ENCODE assay signal across 20 cellular contexts in the genomic region with DNA sequence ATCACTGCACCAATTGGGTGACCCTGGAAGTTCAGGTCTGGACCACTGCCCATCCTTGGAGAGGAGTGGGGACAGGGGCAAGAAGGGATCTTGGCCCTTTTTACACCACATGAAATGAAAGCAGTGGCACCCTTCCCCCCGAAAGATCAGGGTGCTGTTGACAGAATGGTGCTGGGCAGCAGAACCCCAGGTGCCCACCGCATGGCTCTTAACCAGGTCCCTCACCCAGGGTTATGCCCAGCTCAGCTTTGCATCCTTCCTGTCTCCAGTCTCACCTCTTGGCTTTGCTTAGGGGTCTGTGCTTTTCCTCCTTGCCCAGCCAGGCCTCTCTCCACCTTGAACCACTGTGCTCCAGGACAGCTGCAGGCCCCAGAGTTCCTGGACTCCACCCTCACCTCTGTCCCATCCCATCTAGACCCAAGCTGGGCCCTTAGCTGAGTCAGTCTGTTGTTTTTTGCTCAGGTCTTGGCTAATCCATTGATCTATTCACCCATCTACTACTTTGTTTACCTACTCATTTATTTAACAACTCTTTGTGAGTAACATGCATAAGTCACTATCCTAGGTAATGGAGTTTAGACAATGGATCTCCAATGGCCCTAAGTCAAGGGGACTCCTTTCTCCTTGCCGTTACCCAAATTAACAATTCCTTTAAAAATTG.
"Had no signal": no experiment of that assay in that cellular context is flagged by ENCODE, and none has a peak within 500 bp of the region (broad histone marks: within the 10 kb centered on the region; RNA-seq: fewer than 3 reads in every experiment).

No MANE protein-coding gene starts in this region.

- FAIRE-seq: astrocyte, RCC 7860 had no signal

- H3K27me3 ChIP-seq: cardiac muscle cell had no signal

- H3K4me2 ChIP-seq: KMS-11 had no signal

- H3K36me3 ChIP-seq: cardiac muscle cell had no signal

- H3K4me3 ChIP-seq: cardiac muscle cell had no signal

- H3K9ac ChIP-seq: KMS-11 had no signal

- H3K27ac ChIP-seq: cardiac muscle cell, KMS-11, VCaP had no signal

- ATAC-seq: activated CD4-positive, alpha-beta T cell treated with anti-CD3 and anti-CD28 coated beads for 36 hours; activated T-cell treated with anti-CD3 and anti-CD28 coated beads, Interleukin-2, amount 50 U/mL, for 4 hours had no signal

- DNase-seq: activated CD4-positive, alpha-beta memory T cell treated with anti-CD3 and anti-CD28 coated beads, Interleukin-2, amount 10 ng/mL, durations not matched to agents 7 days and 5 days; activated CD4-positive, alpha-beta T cell treated with anti-CD3 and anti-CD28 coated beads for 36 hours; activated CD4-positive, alpha-beta T cell treated with anti-CD3 and anti-CD28 coated beads, Interleukin-2, amount 50 U/mL, for 1 hour; activated CD4-positive, CD25-positive, alpha-beta regulatory T cell; activated gamma-delta T cell; activated naive CD4-positive, alpha-beta T cell treated with anti-CD3 and anti-CD28 coated beads for 36 hours; activated T-cell treated with anti-CD3 and anti-CD28 coated beads, Interleukin-2, amount 50 U/mL, for 4 hours; amygdala; cerebellar nuclear complex; NCI-H1092; NCI-H1417 treated with DMSO at 0.1 percent for 48 hours; NCI-H1694; NCI-H2029 treated with DMSO at 0.1 percent for 48 hours; NCI-H510A treated with DMSO at 0.1 percent for 48 hours; SHP77 treated with DMSO at 0.1 percent for 48 hours had no signal
